ENCODE assay signal across 8 cellular contexts in the genomic region with DNA sequence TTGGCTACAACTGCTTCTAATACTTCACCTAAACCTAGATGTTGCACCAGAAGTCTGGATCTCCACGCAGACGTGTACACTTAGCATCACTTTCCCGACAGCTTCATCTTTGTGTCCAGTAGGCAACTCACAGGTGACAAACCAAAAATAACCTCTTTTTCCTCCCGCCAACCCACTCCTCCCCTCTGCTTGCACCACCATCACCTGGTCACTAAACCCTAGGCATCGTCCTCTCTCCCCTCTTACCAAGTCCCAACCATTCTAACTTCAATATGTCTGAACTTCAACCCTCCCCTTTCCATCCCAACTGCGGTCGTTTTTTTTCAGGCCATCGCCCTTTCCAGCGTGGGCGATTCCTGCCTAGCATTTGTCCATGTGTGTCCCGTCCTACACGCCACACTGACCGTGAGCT. TPM values are rescaled to one million over a fixed set of nuclear protein-coding genes. Genes with fewer than 3 reads are reported as not detected.
A peak's percentile ranks its signal among the peaks of the same experiment; 100 is the strongest.
DNase-seq lines count a peak whose midpoint lies in the region; ATAC-seq and TF ChIP-seq lines count a peak whose summit lies in the region.

No MANE protein-coding gene starts in this region.

- peaks cover 0 to 14% of the 10 kb centered on the region in 2 donors for H3K4me1 ChIP-seq in ascending aorta
- H3K4me1 ChIP-seq in right lobe of liver = peaks cover 0 to 16% (median 4%) of the 10 kb centered on the region in 4 donors
- H3K4me1 ChIP-seq in tibial artery = peaks cover 0 to 27% (median 16%) of the 10 kb centered on the region in 4 donors

- no peak for ATAC-seq in right lobe of liver
- ATAC-seq in GM18520 (IDR thresholded peaks at IDR 0.05; ENCODE audit: unreplicated experiment) = no peak
- no peak for ATAC-seq in sciatic nerve

- no peak for DNase-seq in activated naive CD4-positive, alpha-beta T cell treated with anti-CD3 and anti-CD28 coated beads for 36 hours
- no peak for DNase-seq in activated naive CD4-positive, alpha-beta T cell treated with anti-CD3 and anti-CD28 coated beads, Interleukin-2, amount 50 U/mL, for 16 hours
- DNase-seq in ascending aorta (ENCODE audit: low spot score in 2 of 2) (no peak), right lobe of liver (no peak), tibial artery (no peak), sciatic nerve (ENCODE audit: low spot score) (no peak)
- DNase-seq in activated CD8-positive, alpha-beta memory T cell treated with anti-CD3 and anti-CD28 coated beads for 24 hours = no peak

- H3K36me3 ChIP-seq in ascending aorta (no peaks in the 10 kb centered on the region), right lobe of liver (no peaks in the 10 kb centered on the region), tibial artery (no peaks in the 10 kb centered on the region)

- WGBS in right lobe of liver (ENCODE audit: insufficient coverage, low coverage, low lambda C conversion rate, missing lambda C conversion rate) = 60% methylated on average over 10 of the region's 13 CpGs

- no peaks in the 10 kb centered on the region for H3K27me3 Mint-ChIP-seq in activated naive CD4-positive, alpha-beta T cell treated with anti-CD3 and anti-CD28 coated beads for 36 hours (ENCODE audit: low read depth)

- peaks cover 25% of the 10 kb centered on the region for H3K4me1 Mint-ChIP-seq in activated naive CD4-positive, alpha-beta T cell treated with anti-CD3 and anti-CD28 coated beads for 36 hours (ENCODE audit: low read depth)

- intact Hi-C loops in activated naive CD4-positive, alpha-beta T cell treated with anti-CD3 and anti-CD28 coated beads for 36 hours (cut with micrococcal nuclease) = loop anchor here (1.0 to 10.0 kb wide), 7 partner anchors 59 to 951 kb away; a partner anchor contains a TSS
- intact Hi-C loops in ascending aorta (cut with DNase I) = loop anchor here (5.0 kb wide), 2 partner anchors 81 to 121 kb away; a partner anchor contains a TSS
- intact Hi-C loops in right lobe of liver (cut with DNase I) = no loop called here
- intact Hi-C loops in tibial artery (cut with DNase I; ENCODE audit: low total_unique reads) = loop anchor here (1.0 to 2.0 kb wide), 2 partner anchors 59 to 123 kb away; a partner anchor contains a TSS
- intact Hi-C loops in sciatic nerve (cut with DNase I) = no loop called here

- H3K27ac ChIP-seq in ascending aorta = peak overlapping the region; percentile 94 to 95
- H3K27ac ChIP-seq in right lobe of liver = peak overlapping the region; percentile 99
- H3K27ac ChIP-seq in tibial artery = peak overlapping the region; percentile 89 to 99

- H3K27me3 ChIP-seq in ascending aorta = no peaks in the 10 kb centered on the region
- no peaks in the 10 kb centered on the region for H3K27me3 ChIP-seq in right lobe of liver
- H3K27me3 ChIP-seq in tibial artery = no peaks in the 10 kb centered on the region

- CTCF ChIA-PET in activated naive CD4-positive, alpha-beta T cell treated with anti-CD3 and anti-CD28 coated beads for 36 hours (lab: Charles Lee) = interaction anchor here (1.2 kb wide), 1 partner anchor 59 kb away, joined by 3 read pairs; no protein-coding TSS in a partner anchor

- H3K4me3 ChIP-seq in ascending aorta (peak overlapping the region; percentile 70 to 84), right lobe of liver (peak overlapping the region; percentile 68 to 80 (median 71)), tibial artery (peak overlapping the region; percentile 62 to 85)

- H3K4me3 Mint-ChIP-seq in activated naive CD4-positive, alpha-beta T cell treated with anti-CD3 and anti-CD28 coated beads for 36 hours = peak overlapping the region; percentile 92

- TF ChIP-seq CTCF in ascending aorta (IDR thresholded peaks at IDR 0.05) (no peak), right lobe of liver (IDR thresholded peaks at IDR 0.05) (no peak), tibial artery (IDR thresholded peaks at IDR 0.05) (no peak)

- H3K9me3 ChIP-seq in ascending aorta (no peaks in the 10 kb centered on the region), right lobe of liver (no peaks in the 10 kb centered on the region), tibial artery (no peaks in the 10 kb centered on the region)

- no peaks in the 10 kb centered on the region for H3K9me3 Mint-ChIP-seq in activated naive CD4-positive, alpha-beta T cell treated with anti-CD3 and anti-CD28 coated beads for 36 hours

- peak overlapping the region; percentile 99 for H3K27ac Mint-ChIP-seq in activated naive CD4-positive, alpha-beta T cell treated with anti-CD3 and anti-CD28 coated beads for 36 hours

- H3K36me3 Mint-ChIP-seq in activated naive CD4-positive, alpha-beta T cell treated with anti-CD3 and anti-CD28 coated beads for 36 hours (ENCODE audit: low read depth) = peaks cover 17% of the 10 kb centered on the region

- TF ChIP-seq POLR2A in right lobe of liver (IDR thresholded peaks at IDR 0.05) = no peak

RNA-seq across cellular contexts. Expression of a gene that starts 0.4 kb away (rescaled TPM):
- total RNA-seq in activated naive CD4-positive, alpha-beta T cell treated with anti-CD3 and anti-CD28 coated beads for 36 hours = 10 to 100 TPM; 27.0 to 29.6 TPM
- total RNA-seq in ascending aorta (69.3 TPM), right lobe of liver (10 to 100 TPM; 16.2 to 29.3 (median 24.4) TPM), sciatic nerve (127 TPM)

Comparison
In these comparisons a context has a peak if more than half of its experiments do, and no peak if none do; other contexts are left out.
1. intact Hi-C loops: an anchor here in activated naive CD4-positive, alpha-beta T cell treated with anti-CD3 and anti-CD28 coated beads for 36 hours (1.0 to 10.0 kb wide), ascending aorta (5.0 kb wide) and tibial artery (1.0 to 2.0 kb wide); none called in right lobe of liver and sciatic nerve.